Comparison of ENCODE assay signal across 8 cellular contexts in the genomic region with DNA sequence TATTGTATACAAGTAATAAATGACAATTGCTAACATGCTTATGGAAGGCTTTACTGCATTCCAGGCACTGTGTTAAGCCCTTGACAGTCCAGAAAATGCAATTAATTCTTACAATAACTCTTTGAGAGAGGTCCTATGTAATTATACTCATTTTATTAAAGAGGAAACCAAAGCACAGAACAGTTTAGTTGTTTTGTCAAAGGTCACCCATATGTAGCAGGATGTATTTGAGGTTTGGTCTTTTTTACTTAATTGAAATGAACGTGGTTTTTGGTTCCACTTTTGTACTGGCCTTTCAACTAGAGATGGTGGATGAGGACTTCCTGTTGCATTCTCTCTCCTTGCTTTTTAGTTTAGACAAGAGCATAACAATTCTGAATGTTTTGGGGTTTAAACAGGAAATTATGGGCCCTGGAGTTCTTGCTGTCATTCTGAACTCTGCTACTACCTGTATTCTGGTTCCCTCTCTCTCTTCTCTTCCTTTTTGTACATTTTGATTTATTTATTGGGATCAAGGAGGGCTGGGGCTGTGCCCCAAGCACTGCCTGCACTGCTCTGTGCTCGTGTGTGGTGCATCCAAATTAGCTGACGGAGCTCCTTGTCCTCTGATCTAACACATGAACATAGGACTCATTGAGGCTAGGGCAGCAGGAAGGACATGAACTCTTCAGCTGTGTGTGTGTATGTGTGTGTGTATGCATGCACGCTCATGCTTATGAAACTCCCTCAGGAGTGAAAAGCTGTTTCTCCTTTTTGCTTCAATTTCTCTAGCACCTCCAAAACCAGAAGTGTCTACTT. TPM values are rescaled to one million over a fixed set of nuclear protein-coding genes. Genes with fewer than 3 reads are reported as not detected.
DNase-seq lines count a peak whose midpoint lies in the region; ATAC-seq and TF ChIP-seq lines count a peak whose summit lies in the region.

No MANE protein-coding gene starts in this region.

- DNase-seq in SIG-M5 treated with dmso at 0.1 percent for 504 hours (lab: John Stamatoyannopoulos, UW; ENCODE audit: unreplicated experiment): peak; percentile 7
- DNase-seq in SIG-M5 (lab: John Stamatoyannopoulos, UW): no peak
- DNase-seq in natural killer cell treated with Interleukin-12 subunit alpha and Interleukin-12 subunit beta and Interleukin-15 and Interleukin-18, amount 100 ng/mL, for 72 hours (ENCODE audit: low spot score): no peak
- DNase-seq in SK-N-DZ (ENCODE audit: low spot score): no peak
- DNase-seq in NCI-H524 (lab: John Stamatoyannopoulos, UW): no peak
- no peak for DNase-seq in cortex of kidney (lab: John Stamatoyannopoulos, UW)

- peak overlapping the region; percentile 80 to 95 for H3K27ac Mint-ChIP-seq in natural killer cell treated with Interleukin-12 subunit alpha and Interleukin-12 subunit beta and Interleukin-15 and Interleukin-18, amount 100 ng/mL, for 72 hours

- peaks cover 4% of the 10 kb centered on the region for H3K36me3 Mint-ChIP-seq in natural killer cell treated with Interleukin-12 subunit alpha and Interleukin-12 subunit beta and Interleukin-15 and Interleukin-18, amount 100 ng/mL, for 72 hours

- peaks cover 4% of the 10 kb centered on the region for H3K9me3 Mint-ChIP-seq in natural killer cell treated with Interleukin-12 subunit alpha and Interleukin-12 subunit beta and Interleukin-15 and Interleukin-18, amount 100 ng/mL, for 72 hours

- peak overlapping the region; percentile 57 for H3K4me3 Mint-ChIP-seq in natural killer cell treated with Interleukin-12 subunit alpha and Interleukin-12 subunit beta and Interleukin-15 and Interleukin-18, amount 100 ng/mL, for 72 hours

- H3K27me3 ChIP-seq in KMS-11 (ENCODE audit: insufficient read depth, low read depth): no peaks in the 10 kb centered on the region

- H3K27me3 Mint-ChIP-seq in natural killer cell treated with Interleukin-12 subunit alpha and Interleukin-12 subunit beta and Interleukin-15 and Interleukin-18, amount 100 ng/mL, for 72 hours: peaks cover 4 to 7% of the 10 kb centered on the region in 2 donors

- peak; percentile 61 for ATAC-seq in GM21825 (IDR thresholded peaks at IDR 0.05; ENCODE audit: unreplicated experiment)
- peak; percentile 20 to 45 for ATAC-seq in natural killer cell treated with Interleukin-12 subunit alpha and Interleukin-12 subunit beta and Interleukin-15 and Interleukin-18, amount 100 ng/mL, for 72 hours

- H3K9ac ChIP-seq in KMS-11: no peak overlapping the region

- peaks cover 38% of the 10 kb centered on the region for H3K4me1 ChIP-seq in KMS-11 (ENCODE audit: low read depth, poor library complexity, severe bottlenecking)

- H4K20me1 ChIP-seq in KMS-11 (ENCODE audit: insufficient read depth): no peaks in the 10 kb centered on the region

- no peak overlapping the region for H3K27ac ChIP-seq in KMS-11

- no peak overlapping the region for H3K4me2 ChIP-seq in KMS-11

- H2AFZ ChIP-seq in KMS-11 (ENCODE audit: low read depth): 0 out of 2 replicates have a peak overlapping the region, but pooled peaks have one; percentile 22

- TF ChIP-seq CTCF in KMS-11 (conservative IDR thresholded peaks at IDR 0.05; ENCODE audit: low read depth, low read length): no peak

- no peaks in the 10 kb centered on the region for H3K36me3 ChIP-seq in KMS-11 (ENCODE audit: insufficient read depth)

- H3K4me3 ChIP-seq in KMS-11 (IDR thresholded peaks at IDR 0.05; ENCODE audit: insufficient read depth, low read depth, low read length): no peak overlapping the region

- peaks cover 52 to 70% of the 10 kb centered on the region in 2 donors for H3K4me1 Mint-ChIP-seq in natural killer cell treated with Interleukin-12 subunit alpha and Interleukin-12 subunit beta and Interleukin-15 and Interleukin-18, amount 100 ng/mL, for 72 hours (ENCODE audit: low read depth in 2 of 2)

- no peaks in the 10 kb centered on the region for H3K79me2 ChIP-seq in KMS-11 (ENCODE audit: insufficient read depth, low read depth)

RNA-seq across cellular contexts. Expression of a gene that starts 47.4 kb away (rescaled TPM):
- total RNA-seq in natural killer cell treated with Interleukin-12 subunit alpha and Interleukin-12 subunit beta and Interleukin-15 and Interleukin-18, amount 100 ng/mL, for 72 hours: under 1 TPM; 0.07 to 0.08 TPM
- polyA plus RNA-seq in SK-N-DZ (2014; cell fraction: cytosol; rRNA removed): not detected in 2 replicates
- polyA plus RNA-seq in SK-N-DZ (2014; cell fraction: nucleus; rRNA removed): not detected in 2 replicates
